19 cellular contexts compared by ENCODE assay signal in genomic region chr11:47051217-47051616, GRCh38.
A peak's percentile ranks its signal among the peaks of the same experiment; 100 is the strongest.
DNase-seq lines count a peak whose midpoint lies in the region; ATAC-seq, FAIRE-seq and TF ChIP-seq lines count a peak whose summit lies in the region.
"Had no signal": no experiment of that assay in that cellular context is flagged by ENCODE, and none has a peak within 500 bp of the region (broad histone marks: within the 10 kb centered on the region; RNA-seq: fewer than 3 reads in every experiment).

No MANE protein-coding gene starts in this region.

- H3K4me1 ChIP-seq in adipocyte (ENCODE audit: control insufficient read depth, insufficient read depth, low read length), result peaks cover 33% of the 10 kb centered on the region
- peaks cover 13% of the 10 kb centered on the region for H3K4me1 ChIP-seq in osteoblast (ENCODE audit: insufficient read depth, low read length)
- H3K4me1 ChIP-seq: HAP-1 had no signal

- no peaks in the 10 kb centered on the region for H3K36me3 ChIP-seq in adipocyte (ENCODE audit: control insufficient read depth, insufficient read depth, low read length, severe bottlenecking)
- no peaks in the 10 kb centered on the region for H3K36me3 ChIP-seq in osteoblast (ENCODE audit: insufficient read depth, low read length)
- H3K36me3 ChIP-seq: HAP-1 had no signal

- H2AFZ ChIP-seq in osteoblast (ENCODE audit: low read length), result no peak overlapping the region

- DNase-seq in Daoy (ENCODE audit: low read depth) (peak; percentile 53), adipocyte (ENCODE audit: low read depth) (peak; percentile 46), fibroblast of the aortic adventitia (ENCODE audit: low read depth) (peak; percentile 91), osteoblast (ENCODE audit: insufficient read length, low spot score, missing footprints) (peak; percentile 61), erythroblast (lab: John Stamatoyannopoulos, UW) (no peak), GM12891 (ENCODE audit: insufficient read length, low spot score) (no peak), SHP77 (lab: John Stamatoyannopoulos, UW) (no peak)
- DNase-seq: ACHN; activated naive CD8-positive, alpha-beta T cell treated with anti-CD3 and anti-CD28 coated beads, Interleukin-2, amount 10 ng/mL, durations not matched to agents 7 days and 5 days; DMS 273 treated with DMSO at 0.1 percent for 48 hours; effector memory CD4-positive, alpha-beta T cell; kidney; MV-4-11; NCI-H187; NK-92 treated with Interleukin-12 subunit alpha and Interleukin-12 subunit beta, amount 100 ng/mL, for 24 hours had no signal

- H3K9me3 ChIP-seq in adipocyte (ENCODE audit: control insufficient read depth, low read length), result no peaks in the 10 kb centered on the region
- H3K9me3 ChIP-seq in osteoblast (ENCODE audit: low read depth, low read length), result no peaks in the 10 kb centered on the region
- H3K9me3 ChIP-seq: HAP-1 had no signal

- H3K79me2 ChIP-seq in osteoblast (ENCODE audit: insufficient read depth, low read length), result no peaks in the 10 kb centered on the region

- H4K20me1 ChIP-seq in osteoblast (ENCODE audit: insufficient read depth, low read length), result no peaks in the 10 kb centered on the region

- TF ChIP-seq POLR2A in erythroblast (IDR thresholded peaks at IDR 0.05; ENCODE audit: low read length) (no peak), GM12891 (IDR thresholded peaks at IDR 0.05; ENCODE audit: low read depth, low read length) (no peak)

- peak overlapping the region; percentile 41 for H3K4me2 ChIP-seq in osteoblast (ENCODE audit: insufficient read depth, low read length)

- TF ChIP-seq CTCF in fibroblast of the aortic adventitia (IDR thresholded peaks at IDR 0.05; ENCODE audit: insufficient read depth, low read length), result no peak
- TF ChIP-seq CTCF in osteoblast (IDR thresholded peaks at IDR 0.05; ENCODE audit: extremely low read depth, low read depth, low read length), result no peak

- peak overlapping the region; percentile 52 for H3K4me3 ChIP-seq in adipocyte (ENCODE audit: low read length)
- H3K4me3 ChIP-seq in fibroblast of the aortic adventitia (ENCODE audit: low read depth, low read length), result no peak overlapping the region
- no peak overlapping the region for H3K4me3 ChIP-seq in osteoblast (ENCODE audit: insufficient read depth, low read length)
- H3K4me3 ChIP-seq: HAP-1 had no signal

- H3K27me3 ChIP-seq in adipocyte (replicated peaks; ENCODE audit: control insufficient read depth, insufficient read depth, low read length) (no peaks in the 10 kb centered on the region), osteoblast (ENCODE audit: insufficient read depth, low read length) (no peaks in the 10 kb centered on the region)

- no peak for FAIRE-seq in GM12891 (lab: Jason Lieb, UNC)
- FAIRE-seq: kidney, RCC 7860 had no signal

- no peak overlapping the region for H3K9ac ChIP-seq in adipocyte (ENCODE audit: low read length)

- no peak overlapping the region for H3K27ac ChIP-seq in osteoblast (ENCODE audit: low read depth, low read length)

- ATAC-seq in GM21786 (IDR thresholded peaks at IDR 0.05; ENCODE audit: unreplicated experiment), result no peak
- ATAC-seq: activated T-helper 17 cell treated with anti-CD3 and anti-CD28 coated beads, Interleukin-2, amount 50 U/mL, for 72 hours had no signal

TF ChIP-seq in GM12891, 5 proteins besides CTCF, POLR2A, EP300 and RAD21:
- TF ChIP-seq TAF1 (IDR thresholded peaks at IDR 0.05; ENCODE audit: low read depth, low read length) (no peak), POU2F2 (IDR thresholded peaks at IDR 0.05; ENCODE audit: low read depth, low read length) (no peak), SPI1 (IDR thresholded peaks at IDR 0.05; ENCODE audit: low read depth, low read length) (no peak), POLR2AphosphoS5 (IDR thresholded peaks at IDR 0.05; ENCODE audit: low read depth, low read length) (no peak), PAX5 (IDR thresholded peaks at IDR 0.05; ENCODE audit: insufficient read depth, low read length, severe bottlenecking) (no peak)

Comparison
In these comparisons a context has a peak if more than half of its experiments do, and no peak if none do; other contexts are left out.
1. DNase-seq: peak in Daoy (single experiment), adipocyte (single experiment), fibroblast of the aortic adventitia (single experiment) and osteoblast (single experiment); none in erythroblast (0 of 2), GM12891 (single experiment) and SHP77 (0 of 2).